8 cellular contexts compared by ENCODE assay signal in genomic region chr10:43361532-43362190, GRCh38. TPM values are rescaled to one million over a fixed set of nuclear protein-coding genes. Genes with fewer than 3 reads are reported as not detected.
DNase-seq lines count a peak whose midpoint lies in the region; ATAC-seq, FAIRE-seq and TF ChIP-seq lines count a peak whose summit lies in the region.

No MANE protein-coding gene starts in this region.

- H3K9me3 Mint-ChIP-seq in activated CD4-positive, alpha-beta memory T cell treated with anti-CD3 and anti-CD28 coated beads, Interleukin-2, amount 10 ng/mL, durations not matched to agents 7 days and 5 days: no peaks in the 10 kb centered on the region

- H3K9me3 ChIP-seq in left ventricle myocardium inferior (replicated peaks) (no peaks in the 10 kb centered on the region), spleen (no peaks in the 10 kb centered on the region)

- H3K4me1 Mint-ChIP-seq in activated CD4-positive, alpha-beta memory T cell treated with anti-CD3 and anti-CD28 coated beads, Interleukin-2, amount 10 ng/mL, durations not matched to agents 7 days and 5 days: peaks cover 40% of the 10 kb centered on the region

- no peak for TF ChIP-seq POLR2A in spleen (IDR thresholded peaks at IDR 0.05)

- POLR2A ChIA-PET in activated CD4-positive, alpha-beta memory T cell treated with anti-CD3 and anti-CD28 coated beads, Interleukin-2, amount 10 ng/mL, durations not matched to agents 7 days and 5 days (lab: Charles Lee): interaction anchor here (0.6 to 2.8 kb wide), 16 partner anchors 9 to 241 kb away, joined by 3 to 37 read pairs (median 4); partner anchors contain the start of genes CSGALNACT2, FXYD4 and HNRNPF

- H3K4me3 Mint-ChIP-seq in activated CD4-positive, alpha-beta memory T cell treated with anti-CD3 and anti-CD28 coated beads, Interleukin-2, amount 10 ng/mL, durations not matched to agents 7 days and 5 days: peak overlapping the region; percentile 91

- intact Hi-C loops in left ventricle myocardium inferior (cut with micrococcal nuclease) (no loop called here), spleen (cut with DNase I; ENCODE audit: low total_unique reads) (no loop called here)

- CTCF ChIA-PET in activated CD4-positive, alpha-beta memory T cell treated with anti-CD3 and anti-CD28 coated beads, Interleukin-2, amount 10 ng/mL, durations not matched to agents 7 days and 5 days (lab: Charles Lee): interaction anchor here (0.9 to 3.2 kb wide), 7 partner anchors 13 to 157 kb away, joined by 3 to 12 read pairs (median 3); partner anchors contain the start of gene ZNF487

- H3K4me3 ChIP-seq in left ventricle myocardium inferior (peak overlapping the region; percentile 76), spleen (peak overlapping the region; percentile 28 to 81 (median 52))

- H3K27me3 Mint-ChIP-seq in activated CD4-positive, alpha-beta memory T cell treated with anti-CD3 and anti-CD28 coated beads, Interleukin-2, amount 10 ng/mL, durations not matched to agents 7 days and 5 days: no peaks in the 10 kb centered on the region

- H3K27ac Mint-ChIP-seq in activated CD4-positive, alpha-beta memory T cell treated with anti-CD3 and anti-CD28 coated beads, Interleukin-2, amount 10 ng/mL, durations not matched to agents 7 days and 5 days: peak overlapping the region; percentile 88

- H3K27ac ChIP-seq in left ventricle myocardium inferior (replicated peaks) (peak overlapping the region; percentile 67), spleen (peak overlapping the region; percentile 24 to 89 (median 80))

- peaks cover 19% of the 10 kb centered on the region for H3K36me3 Mint-ChIP-seq in activated CD4-positive, alpha-beta memory T cell treated with anti-CD3 and anti-CD28 coated beads, Interleukin-2, amount 10 ng/mL, durations not matched to agents 7 days and 5 days (ENCODE audit: low read depth)

- H3K27me3 ChIP-seq in left ventricle myocardium inferior (ENCODE audit: low read depth): no peaks in the 10 kb centered on the region
- no peaks in the 10 kb centered on the region for H3K27me3 ChIP-seq in spleen (replicated peaks in 1 of 7)

- FAIRE-seq in GM19239 (lab: Jason Lieb, UNC) (peak; percentile 67), frontal cortex (lab: Jason Lieb, UNC) (no peak)

- TF ChIP-seq CTCF in left ventricle myocardium inferior (IDR thresholded peaks at IDR 0.05; ENCODE audit: borderline replicate concordance) (no peak), spleen (IDR thresholded peaks at IDR 0.05 in 8 of 11, conservative IDR thresholded peaks at IDR 0.05 in 3 of 11) (no peak), GM20000 (IDR thresholded peaks at IDR 0.05; ENCODE audit: extremely low read depth, missing control alignments) (no peak)

- WGBS in spleen, 5 donors: 13 to 19% (median 16%) methylated on average over 21 of the region's 21 CpGs

- ATAC-seq in GM19023 (IDR thresholded peaks at IDR 0.05; ENCODE audit: unreplicated experiment) (no peak), HG02759 (IDR thresholded peaks at IDR 0.05; ENCODE audit: unreplicated experiment) (no peak)

- H3K36me3 ChIP-seq in left ventricle myocardium inferior (no peaks in the 10 kb centered on the region), spleen (no peaks in the 10 kb centered on the region)

- DNase-seq in GM19239 (ENCODE audit: insufficient read length, low spot score) (no peak), left ventricle myocardium inferior (no peak), spleen (no peak), frontal cortex (ENCODE audit: low spot score in 2 of 2) (no peak), GM20000 (ENCODE audit: low spot score) (no peak)
- peak; percentile 39 for DNase-seq in activated CD4-positive, alpha-beta memory T cell treated with anti-CD3 and anti-CD28 coated beads, Interleukin-2, amount 10 ng/mL, durations not matched to agents 7 days and 5 days

- H3K4me1 ChIP-seq in left ventricle myocardium inferior (peaks cover 16% of the 10 kb centered on the region), spleen (peaks cover 0 to 20% (median 14%) of the 10 kb centered on the region in 6 donors)

RNA-seq across cellular contexts. Expression of gene FXYD4, which starts 9.8 kb away (rescaled TPM):
- not detected for total RNA-seq in activated CD4-positive, alpha-beta memory T cell treated with anti-CD3 and anti-CD28 coated beads, Interleukin-2, amount 10 ng/mL, durations not matched to agents 7 days and 5 days
- total RNA-seq in left ventricle myocardium inferior (not detected), spleen (not detected), frontal cortex (not detected)
- under 1 TPM in 1 of 3 donors, not detected in 2; 0.20 TPM for polyA plus RNA-seq in spleen

RNA-seq across cellular contexts. Expression of gene HNRNPF, which starts 47.3 kb away (rescaled TPM):
- 100 to 1,000 TPM; 477 to 494 TPM for total RNA-seq in activated CD4-positive, alpha-beta memory T cell treated with anti-CD3 and anti-CD28 coated beads, Interleukin-2, amount 10 ng/mL, durations not matched to agents 7 days and 5 days
- total RNA-seq in left ventricle myocardium inferior (70.5 TPM), spleen (100 to 1,000 TPM; 159 to 253 (median 206) TPM), frontal cortex (97.4 TPM)
- 100 to 1,000 TPM in 2 of 3 donors, 10 to 100 TPM in 1; 82.8 to 141 (median 116) TPM for polyA plus RNA-seq in spleen
